ENCODE assay signal across 8 cellular contexts in genomic region chr3:13884851-13885703, GRCh38. TPM values are rescaled to one million over a fixed set of nuclear protein-coding genes. Genes with fewer than 3 reads are reported as not detected.
DNase-seq lines count a peak whose midpoint lies in the region; ATAC-seq, FAIRE-seq and TF ChIP-seq lines count a peak whose summit lies in the region.

No MANE protein-coding gene starts in this region.

- H3K4me1 Mint-ChIP-seq in osteocyte (ENCODE audit: unreplicated experiment) = no peaks in the 10 kb centered on the region

- peak; percentile 53 for TF ChIP-seq CTCF in AG09309 (IDR thresholded peaks at IDR 0.05; ENCODE audit: control insufficient read depth, insufficient read depth, low read depth, low read length, missing control alignments)
- peak; percentile 80 for TF ChIP-seq CTCF in NB4 (IDR thresholded peaks at IDR 0.05; ENCODE audit: low read depth, low read length)
- TF ChIP-seq CTCF in osteocyte (IDR thresholded peaks at IDR 0.05) = peak; percentile 52

- TF ChIP-seq POLR2A in GM12892 (IDR thresholded peaks at IDR 0.05; ENCODE audit: low read depth, low read length) = no peak
- no peak for TF ChIP-seq POLR2A in NB4 (IDR thresholded peaks at IDR 0.05; ENCODE audit: extremely low read depth, insufficient read length)

- no peaks in the 10 kb centered on the region for H3K9me3 Mint-ChIP-seq in osteocyte (ENCODE audit: unreplicated experiment)

- DNase-seq in AG09309 (ENCODE audit: low read depth) = no peak
- DNase-seq in GM12892 (ENCODE audit: insufficient read length) = peak; percentile 46
- peak; percentile 42 for DNase-seq in NB4 (ENCODE audit: low read depth)
- peak; percentile 54 for DNase-seq in activated CD4-positive, alpha-beta T cell treated with anti-CD3 and anti-CD28 coated beads for 1 hour
- DNase-seq in dermis blood vessel endothelial cell = peak; percentile 54
- DNase-seq in osteocyte (ENCODE audit: extremely low spot score, unreplicated experiment) = no peak
- no peak for DNase-seq in NOMO-1 treated with dmso at 0.1 percent for 144 hours (lab: John Stamatoyannopoulos, UW; ENCODE audit: unreplicated experiment)

- no peak for ATAC-seq in HG03135 (IDR thresholded peaks at IDR 0.05; ENCODE audit: unreplicated experiment)

- H3K36me3 Mint-ChIP-seq in osteocyte (ENCODE audit: unreplicated experiment) = no peaks in the 10 kb centered on the region

- H3K27ac Mint-ChIP-seq in osteocyte (ENCODE audit: unreplicated experiment) = no peak overlapping the region

- H3K4me3 ChIP-seq in AG09309 (ENCODE audit: control insufficient read depth, low read depth, low read length) (no peak overlapping the region), NB4 (ENCODE audit: low read depth, low read length) (no peak overlapping the region)

- H3K27me3 Mint-ChIP-seq in osteocyte (ENCODE audit: unreplicated experiment) = peaks cover 41% of the 10 kb centered on the region

- no peak overlapping the region for H3K4me3 Mint-ChIP-seq in osteocyte (ENCODE audit: unreplicated experiment)

- peak; percentile 53 for FAIRE-seq in GM12892 (lab: Jason Lieb, UNC)

RNA-seq across cellular contexts. Expression of gene WNT7A, which starts 5.2 kb away (rescaled TPM):
- polyA plus RNA-seq in GM12892 (2012; ENCODE audit: missing spikeins) = not detected
- total RNA-seq in dermis blood vessel endothelial cell (under 0.01 TPM in 2 replicates), osteocyte (not detected in 2 replicates)

Comparison
In these comparisons a context has a peak if more than half of its experiments do, and no peak if none do; other contexts are left out.
1. DNase-seq: peak in GM12892 (single experiment), NB4 (single experiment), activated CD4-positive, alpha-beta T cell treated with anti-CD3 and anti-CD28 coated beads for 1 hour (single experiment) and dermis blood vessel endothelial cell (single experiment); none in AG09309 (single experiment), osteocyte (single experiment) and NOMO-1 treated with dmso at 0.1 percent for 144 hours (single experiment).
2. Peak in every context shown above with its lines, with median percentiles within 50 percentile points of each other: CTCF ChIP-seq.